Comparison of ENCODE assay signal across 22 cellular contexts in the genomic region with DNA sequence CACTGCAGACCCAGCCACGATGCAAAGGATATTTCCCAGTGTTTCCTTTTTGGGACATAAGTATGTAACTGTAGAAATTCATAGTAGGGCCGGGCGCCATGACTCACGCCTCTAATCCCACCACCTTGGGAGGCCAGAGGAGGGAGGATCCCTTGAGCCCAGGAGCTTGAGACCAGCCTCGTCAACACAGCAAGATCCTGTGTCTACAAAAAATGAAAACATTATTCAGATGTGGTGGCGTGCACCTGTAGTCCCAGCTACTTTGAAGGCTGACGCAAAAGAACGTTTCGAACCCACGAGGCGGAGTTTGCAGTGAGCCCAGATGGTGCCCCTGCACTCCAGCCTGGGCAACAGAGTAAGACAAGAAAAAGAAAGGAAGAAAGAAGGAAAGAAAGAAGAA. TPM values are rescaled to one million over a fixed set of nuclear protein-coding genes. Genes with fewer than 3 reads are reported as not detected.
DNase-seq lines count a peak whose midpoint lies in the region; ATAC-seq and TF ChIP-seq lines count a peak whose summit lies in the region.
"Had no signal": no experiment of that assay in that cellular context is flagged by ENCODE, and none has a peak within 500 bp of the region (broad histone marks: within the 10 kb centered on the region; RNA-seq: fewer than 3 reads in every experiment).

No MANE protein-coding gene starts in this region.

- H2AK5ac ChIP-seq in neuronal stem cell (ENCODE audit: low read depth, low read length) = no peak overlapping the region

- no peak overlapping the region for H2BK12ac ChIP-seq in neuronal stem cell (ENCODE audit: low read length)

- peak overlapping the region; percentile 11 for H3K4me3 Mint-ChIP-seq in activated naive CD4-positive, alpha-beta T cell treated with anti-CD3 and anti-CD28 coated beads for 36 hours
- peak overlapping the region; percentile 30 for H3K4me3 Mint-ChIP-seq in T-helper 2 cell treated with Interferon-gamma antibody and Interleukin-4, amounts not matched to agents 5 μg/mL and 100 μg/mL, for 36 hours
- H3K4me3 Mint-ChIP-seq: H9, HFFc6 had no signal

- H4K20me1 ChIP-seq in DND-41 (ENCODE audit: insufficient read depth, low read length) = no peaks in the 10 kb centered on the region

- no peak overlapping the region for H4K8ac ChIP-seq in neuronal stem cell (ENCODE audit: low read depth, low read length)

- peaks cover 12% of the 10 kb centered on the region for H3K27me3 Mint-ChIP-seq in activated naive CD4-positive, alpha-beta T cell treated with anti-CD3 and anti-CD28 coated beads for 36 hours (ENCODE audit: low read depth)
- H3K27me3 Mint-ChIP-seq in T-helper 2 cell treated with Interferon-gamma antibody and Interleukin-4, amounts not matched to agents 5 μg/mL and 100 μg/mL, for 36 hours (ENCODE audit: low read depth) = peaks cover 6% of the 10 kb centered on the region

- H3K4me1 ChIP-seq in DND-41 (ENCODE audit: insufficient read depth, low read length) (no peaks in the 10 kb centered on the region), neuronal stem cell (ENCODE audit: control insufficient read depth in 2 of 2, insufficient read depth in 1 of 2, low read depth in 1 of 2, low read length in 2 of 2) (peaks cover 0 to 1% of the 10 kb centered on the region in 2 donors)
- H3K4me1 ChIP-seq: Peyer's patch, SJSA1 had no signal

- CTCF ChIA-PET in activated naive CD4-positive, alpha-beta T cell treated with anti-CD3 and anti-CD28 coated beads for 36 hours (lab: Charles Lee) = no interaction called here

- H3K9ac ChIP-seq in DND-41 (ENCODE audit: low read depth, low read length) (no peak overlapping the region), neuronal stem cell (ENCODE audit: low read depth, low read length, poor library complexity) (no peak overlapping the region)
- H3K9ac ChIP-seq: GM23248 had no signal

- no peak overlapping the region for H3K4ac ChIP-seq in neuronal stem cell (ENCODE audit: low read length)

- intact Hi-C loops in activated naive CD4-positive, alpha-beta T cell treated with anti-CD3 and anti-CD28 coated beads for 36 hours (cut with micrococcal nuclease) = loop anchor here (5.0 kb wide), 3 partner anchors 84 to 591 kb away; no protein-coding TSS in a partner anchor

- no peak overlapping the region for H3K27ac Mint-ChIP-seq in activated naive CD4-positive, alpha-beta T cell treated with anti-CD3 and anti-CD28 coated beads for 36 hours
- H3K27ac Mint-ChIP-seq in T-helper 2 cell treated with Interferon-gamma antibody and Interleukin-4, amounts not matched to agents 5 μg/mL and 100 μg/mL, for 36 hours = no peak overlapping the region
- H3K27ac Mint-ChIP-seq: H9, HFFc6 had no signal

- no peak overlapping the region for H2AFZ ChIP-seq in DND-41 (ENCODE audit: low read depth, low read length)
- no peak overlapping the region for H2AFZ ChIP-seq in neuronal stem cell (ENCODE audit: low read length)
- H2AFZ ChIP-seq: GM23248 had no signal

- no peak overlapping the region for H2BK120ac ChIP-seq in neuronal stem cell (ENCODE audit: low read depth, low read length)

- no peak overlapping the region for H3K23ac ChIP-seq in neuronal stem cell (ENCODE audit: low read depth, low read length, poor library complexity)

- H3K14ac ChIP-seq in neuronal stem cell (ENCODE audit: low read length) = no peak overlapping the region

- H3K9me3 ChIP-seq in DND-41 (ENCODE audit: insufficient read depth, low read length, severe bottlenecking) (no peaks in the 10 kb centered on the region), neuronal stem cell (replicated peaks in 1 of 2; ENCODE audit: control insufficient read depth in 2 of 2, insufficient read depth in 1 of 2, low read depth in 1 of 2, low read length in 2 of 2) (no peaks in the 10 kb centered on the region)
- H3K9me3 ChIP-seq: Peyer's patch, SJSA1 had no signal

- H3K4me1 Mint-ChIP-seq in activated naive CD4-positive, alpha-beta T cell treated with anti-CD3 and anti-CD28 coated beads for 36 hours (ENCODE audit: low read depth) = peaks cover 16% of the 10 kb centered on the region
- H3K4me1 Mint-ChIP-seq in T-helper 2 cell treated with Interferon-gamma antibody and Interleukin-4, amounts not matched to agents 5 μg/mL and 100 μg/mL, for 36 hours (ENCODE audit: low read depth) = peaks cover 21% of the 10 kb centered on the region

- DNase-seq in activated naive CD4-positive, alpha-beta T cell treated with anti-CD3 and anti-CD28 coated beads for 36 hours = no peak
- DNase-seq in activated naive CD4-positive, alpha-beta T cell treated with anti-CD3 and anti-CD28 coated beads, Interleukin-2, amount 50 U/mL, for 16 hours = no peak
- DNase-seq in DND-41 (no peak), neuronal stem cell (ENCODE audit: low spot score) (no peak), DMS 273 treated with DMSO at 0.1 percent for 48 hours (lab: John Stamatoyannopoulos, UW) (no peak)
- no peak for DNase-seq in T-helper 2 cell treated with Interferon-gamma antibody and Interleukin-4, amounts not matched to agents 5 μg/mL and 100 μg/mL, for 36 hours (ENCODE audit: low spot score)
- DNase-seq: GM23248, H9, HFFc6, MM.1S, NCI-H1048, NCI-H1436, NCI-H187 treated with DMSO at 0.1 percent for 48 hours, NCI-H2227 treated with DMSO at 0.1 percent for 48 hours, NCI-H524 treated with DMSO at 0.1 percent for 48 hours, Peyer's patch had no signal

- H3K79me1 ChIP-seq in neuronal stem cell (ENCODE audit: low read depth, low read length) = no peaks in the 10 kb centered on the region

- no peak overlapping the region for H3K4me3 ChIP-seq in DND-41 (ENCODE audit: low read depth in 1 of 2, low read length in 2 of 2)
- no peak overlapping the region for H3K4me3 ChIP-seq in neuronal stem cell (ENCODE audit: low read length in 2 of 2)
- H3K4me3 ChIP-seq: GM23248, K562, Peyer's patch, SJSA1 had no signal

- H3K4me2 ChIP-seq in DND-41 (ENCODE audit: insufficient read depth, low read length) (no peak overlapping the region), neuronal stem cell (ENCODE audit: insufficient read depth, low read length, poor library complexity, severe bottlenecking) (no peak overlapping the region)

- H3K18ac ChIP-seq in neuronal stem cell (ENCODE audit: low read length) = peak overlapping the region; percentile 38

- no peaks in the 10 kb centered on the region for H3K36me3 Mint-ChIP-seq in activated naive CD4-positive, alpha-beta T cell treated with anti-CD3 and anti-CD28 coated beads for 36 hours (ENCODE audit: low read depth)
- H3K36me3 Mint-ChIP-seq in T-helper 2 cell treated with Interferon-gamma antibody and Interleukin-4, amounts not matched to agents 5 μg/mL and 100 μg/mL, for 36 hours (ENCODE audit: low read depth) = peaks cover 4% of the 10 kb centered on the region

- H2BK15ac ChIP-seq in neuronal stem cell (ENCODE audit: low read length) = no peak overlapping the region

- H3K9me3 Mint-ChIP-seq in activated naive CD4-positive, alpha-beta T cell treated with anti-CD3 and anti-CD28 coated beads for 36 hours = peaks cover 9% of the 10 kb centered on the region
- peaks cover 18% of the 10 kb centered on the region for H3K9me3 Mint-ChIP-seq in T-helper 2 cell treated with Interferon-gamma antibody and Interleukin-4, amounts not matched to agents 5 μg/mL and 100 μg/mL, for 36 hours

- H3K27ac ChIP-seq in DND-41 (ENCODE audit: low read length) = no peak overlapping the region
- H3K27ac ChIP-seq in neuronal stem cell (replicated peaks; ENCODE audit: low read length) = no peak overlapping the region
- H3K27ac ChIP-seq: C4-2B, GM23248, Peyer's patch, SJSA1 had no signal

- no peaks in the 10 kb centered on the region for H3K79me2 ChIP-seq in DND-41 (ENCODE audit: insufficient read depth, low read length)

- WGBS in neuronal stem cell (ENCODE audit: extremely low coverage in 2 of 2, insufficient read length in 2 of 2, insufficient replicate concordance in 1 of 2), 2 donors = no CpG with 5 or more reads among the region's 11 CpGs

- TF ChIP-seq CTCF in DND-41 (IDR thresholded peaks at IDR 0.05; ENCODE audit: borderline replicate concordance, extremely low read depth, low read length, poor library complexity, severe bottlenecking) = no peak

- H3K36me3 ChIP-seq in DND-41 (ENCODE audit: insufficient read depth, low read length) = no peaks in the 10 kb centered on the region
- H3K36me3 ChIP-seq in neuronal stem cell (replicated peaks in 1 of 2; ENCODE audit: control insufficient read depth in 2 of 2, insufficient read depth in 2 of 2, low read length in 2 of 2) = no peaks in the 10 kb centered on the region
- H3K36me3 ChIP-seq: Peyer's patch, SJSA1 had no signal

- H4K91ac ChIP-seq in neuronal stem cell (ENCODE audit: low read depth, low read length, poor library complexity) = no peak overlapping the region

- ATAC-seq in DND-41 (ENCODE audit: insufficient read depth, low read depth) = peak; percentile 44; the same call in 1 of the 3 replicates
- ATAC-seq in GM18511 (IDR thresholded peaks at IDR 0.05; ENCODE audit: unreplicated experiment) = no peak
- no peak for ATAC-seq in GM21786 (IDR thresholded peaks at IDR 0.05; ENCODE audit: unreplicated experiment)
- ATAC-seq: K562 had no signal

- H3K27me3 ChIP-seq in DND-41 (ENCODE audit: insufficient read depth, low read length, poor library complexity) = no peaks in the 10 kb centered on the region
- no peaks in the 10 kb centered on the region for H3K27me3 ChIP-seq in neuronal stem cell (ENCODE audit: control insufficient read depth in 3 of 3, insufficient read depth in 3 of 3, low read depth in 1 of 3, low read length in 3 of 3)
- H3K27me3 ChIP-seq: Peyer's patch, SJSA1 had no signal

- H2BK5ac ChIP-seq in neuronal stem cell (ENCODE audit: low read length) = no peak overlapping the region

RNA-seq across cellular contexts. Expression of a gene that starts 49.2 kb away (rescaled TPM):
- total RNA-seq in activated naive CD4-positive, alpha-beta T cell treated with anti-CD3 and anti-CD28 coated beads for 36 hours = 1 to 10 TPM; 1.8 to 2.7 TPM
- not detected for polyA plus RNA-seq in neuronal stem cell (2013, experiment 1 of 2)
- not detected for polyA plus RNA-seq in neuronal stem cell (2013, experiment 2 of 2)
- total RNA-seq: GM23248, H9, K562, LHCN-M2, Peyer's patch, SJSA1 had no signal
- polyA plus RNA-seq: GM23248, K562 had no signal
